In the genomic region with DNA sequence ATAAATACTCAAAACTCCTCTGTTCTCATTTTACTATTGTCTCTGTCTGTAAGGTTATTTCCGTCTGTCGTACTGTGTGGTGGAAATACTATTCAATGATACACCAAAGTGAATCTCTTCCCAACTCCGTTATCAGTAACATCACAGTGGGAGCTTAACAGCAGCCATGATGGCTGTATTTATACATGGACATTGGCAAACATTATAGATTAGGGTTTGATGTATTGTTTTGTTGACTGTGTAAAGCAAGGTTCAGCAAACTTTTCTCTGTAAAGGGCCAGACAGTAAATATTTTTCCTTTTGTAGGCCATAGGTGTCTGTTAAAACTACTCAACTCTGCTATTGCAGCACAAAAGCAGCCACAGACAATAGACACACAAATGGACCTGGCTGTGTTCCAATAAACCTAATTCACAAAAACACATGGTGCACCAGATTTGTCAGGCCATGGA, we compare ENCODE assay signal across 1 cellular context.
TF ChIP-seq lines count a peak whose summit lies in the region.

No MANE protein-coding gene starts in this region.

TF ChIP-seq in HepG2, 621 proteins besides CTCF, POLR2A, EP300 and RAD21 (continued from another document and continues in another):
- TF ChIP-seq, protein P1, sequence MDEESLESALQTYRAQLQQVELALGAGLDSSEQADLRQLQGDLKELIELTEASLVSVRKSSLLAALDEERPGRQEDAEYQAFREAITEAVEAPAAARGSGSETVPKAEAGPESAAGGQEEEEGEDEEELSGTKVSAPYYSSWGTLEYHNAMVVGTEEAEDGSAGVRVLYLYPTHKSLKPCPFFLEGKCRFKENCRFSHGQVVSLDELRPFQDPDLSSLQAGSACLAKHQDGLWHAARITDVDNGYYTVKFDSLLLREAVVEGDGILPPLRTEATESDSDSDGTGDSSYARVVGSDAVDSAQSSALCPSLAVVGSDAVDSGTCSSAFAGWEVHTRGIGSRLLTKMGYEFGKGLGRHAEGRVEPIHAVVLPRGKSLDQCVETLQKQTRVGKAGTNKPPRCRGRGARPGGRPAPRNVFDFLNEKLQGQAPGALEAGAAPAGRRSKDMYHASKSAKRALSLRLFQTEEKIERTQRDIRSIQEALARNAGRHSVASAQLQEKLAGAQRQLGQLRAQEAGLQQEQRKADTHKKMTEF (CRISPR knock-in tag; IDR thresholded peaks at IDR 0.05): peak; percentile 78
- TF ChIP-seq, protein P2, sequence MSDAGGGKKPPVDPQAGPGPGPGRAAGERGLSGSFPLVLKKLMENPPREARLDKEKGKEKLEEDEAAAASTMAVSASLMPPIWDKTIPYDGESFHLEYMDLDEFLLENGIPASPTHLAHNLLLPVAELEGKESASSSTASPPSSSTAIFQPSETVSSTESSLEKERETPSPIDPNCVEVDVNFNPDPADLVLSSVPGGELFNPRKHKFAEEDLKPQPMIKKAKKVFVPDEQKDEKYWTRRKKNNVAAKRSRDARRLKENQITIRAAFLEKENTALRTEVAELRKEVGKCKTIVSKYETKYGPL (CRISPR knock-in tag; IDR thresholded peaks at IDR 0.05): no peak
- TF ChIP-seq IRF2 (CRISPR knock-in tag; IDR thresholded peaks at IDR 0.05): peak; percentile 48; the same call in 1 of the 2 replicates
- no peak for TF ChIP-seq ZSCAN12 (CRISPR knock-in tag; IDR thresholded peaks at IDR 0.05)
- TF ChIP-seq, protein P3, sequence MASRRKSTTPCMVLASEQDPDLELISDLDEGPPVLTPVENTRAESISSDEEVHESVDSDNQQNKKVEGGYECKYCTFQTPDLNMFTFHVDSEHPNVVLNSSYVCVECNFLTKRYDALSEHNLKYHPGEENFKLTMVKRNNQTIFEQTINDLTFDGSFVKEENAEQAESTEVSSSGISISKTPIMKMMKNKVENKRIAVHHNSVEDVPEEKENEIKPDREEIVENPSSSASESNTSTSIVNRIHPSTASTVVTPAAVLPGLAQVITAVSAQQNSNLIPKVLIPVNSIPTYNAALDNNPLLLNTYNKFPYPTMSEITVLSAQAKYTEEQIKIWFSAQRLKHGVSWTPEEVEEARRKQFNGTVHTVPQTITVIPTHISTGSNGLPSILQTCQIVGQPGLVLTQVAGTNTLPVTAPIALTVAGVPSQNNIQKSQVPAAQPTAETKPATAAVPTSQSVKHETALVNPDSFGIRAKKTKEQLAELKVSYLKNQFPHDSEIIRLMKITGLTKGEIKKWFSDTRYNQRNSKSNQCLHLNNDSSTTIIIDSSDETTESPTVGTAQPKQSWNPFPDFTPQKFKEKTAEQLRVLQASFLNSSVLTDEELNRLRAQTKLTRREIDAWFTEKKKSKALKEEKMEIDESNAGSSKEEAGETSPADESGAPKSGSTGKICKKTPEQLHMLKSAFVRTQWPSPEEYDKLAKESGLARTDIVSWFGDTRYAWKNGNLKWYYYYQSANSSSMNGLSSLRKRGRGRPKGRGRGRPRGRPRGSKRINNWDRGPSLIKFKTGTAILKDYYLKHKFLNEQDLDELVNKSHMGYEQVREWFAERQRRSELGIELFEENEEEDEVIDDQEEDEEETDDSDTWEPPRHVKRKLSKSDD (CRISPR knock-in tag; IDR thresholded peaks at IDR 0.05; ENCODE audit: low read depth): no peak
- TF ChIP-seq, protein P4, sequence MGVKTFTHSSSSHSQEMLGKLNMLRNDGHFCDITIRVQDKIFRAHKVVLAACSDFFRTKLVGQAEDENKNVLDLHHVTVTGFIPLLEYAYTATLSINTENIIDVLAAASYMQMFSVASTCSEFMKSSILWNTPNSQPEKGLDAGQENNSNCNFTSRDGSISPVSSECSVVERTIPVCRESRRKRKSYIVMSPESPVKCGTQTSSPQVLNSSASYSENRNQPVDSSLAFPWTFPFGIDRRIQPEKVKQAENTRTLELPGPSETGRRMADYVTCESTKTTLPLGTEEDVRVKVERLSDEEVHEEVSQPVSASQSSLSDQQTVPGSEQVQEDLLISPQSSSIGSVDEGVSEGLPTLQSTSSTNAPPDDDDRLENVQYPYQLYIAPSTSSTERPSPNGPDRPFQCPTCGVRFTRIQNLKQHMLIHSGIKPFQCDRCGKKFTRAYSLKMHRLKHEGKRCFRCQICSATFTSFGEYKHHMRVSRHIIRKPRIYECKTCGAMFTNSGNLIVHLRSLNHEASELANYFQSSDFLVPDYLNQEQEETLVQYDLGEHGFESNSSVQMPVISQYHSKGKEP (CRISPR knock-in tag; IDR thresholded peaks at IDR 0.05): no peak
- TF ChIP-seq SETDB1 (CRISPR knock-in tag; IDR thresholded peaks at IDR 0.05; ENCODE audit: borderline replicate concordance): no peak
- no peak for TF ChIP-seq POLR2AphosphoS5 (IDR thresholded peaks at IDR 0.05; ENCODE audit: low read depth, low read length)
- no peak for TF ChIP-seq XRCC5 (optimal IDR thresholded peaks at IDR 0.05; ENCODE audit: low read length)
- TF ChIP-seq POLR2G (IDR thresholded peaks at IDR 0.05; ENCODE audit: low read depth, low read length): no peak
- TF ChIP-seq CEBPG (CRISPR knock-in tag; IDR thresholded peaks at IDR 0.05): 0 out of 2 replicates have a peak, but pooled peaks have one; percentile 44
- TF ChIP-seq ZNF672 (CRISPR knock-in tag; IDR thresholded peaks at IDR 0.05): no peak
- TF ChIP-seq, protein P5, sequence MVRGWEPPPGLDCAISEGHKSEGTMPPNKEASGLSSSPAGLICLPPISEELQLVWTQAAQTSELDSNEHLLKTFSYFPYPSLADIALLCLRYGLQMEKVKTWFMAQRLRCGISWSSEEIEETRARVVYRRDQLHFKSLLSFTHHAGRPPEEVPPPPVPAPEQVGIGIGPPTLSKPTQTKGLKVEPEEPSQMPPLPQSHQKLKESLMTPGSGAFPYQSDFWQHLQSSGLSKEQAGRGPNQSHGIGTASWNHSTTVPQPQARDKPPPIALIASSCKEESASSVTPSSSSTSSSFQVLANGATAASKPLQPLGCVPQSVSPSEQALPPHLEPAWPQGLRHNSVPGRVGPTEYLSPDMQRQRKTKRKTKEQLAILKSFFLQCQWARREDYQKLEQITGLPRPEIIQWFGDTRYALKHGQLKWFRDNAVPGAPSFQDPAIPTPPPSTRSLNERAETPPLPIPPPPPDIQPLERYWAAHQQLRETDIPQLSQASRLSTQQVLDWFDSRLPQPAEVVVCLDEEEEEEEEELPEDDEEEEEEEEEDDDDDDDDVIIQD (CRISPR knock-in tag; IDR thresholded peaks at IDR 0.05; ENCODE audit: low read depth): no peak
- TF ChIP-seq MAFG (CRISPR knock-in tag; IDR thresholded peaks at IDR 0.05): no peak
- no peak for TF ChIP-seq CREB1 (IDR thresholded peaks at IDR 0.05)
- TF ChIP-seq CREB1 (CRISPR knock-in tag; IDR thresholded peaks at IDR 0.05): 0 out of 2 replicates have a peak, but pooled peaks have one; percentile 39
- no peak for TF ChIP-seq TAF1 (CRISPR knock-in tag; IDR thresholded peaks at IDR 0.05)
- no peak for TF ChIP-seq ZNF383 (CRISPR knock-in tag; IDR thresholded peaks at IDR 0.05; ENCODE audit: borderline replicate concordance)
- TF ChIP-seq YY1 (IDR thresholded peaks at IDR 0.05; ENCODE audit: insufficient read depth, insufficient replicate concordance, low read depth, low read length): no peak
- no peak for TF ChIP-seq SMAD1 (CRISPR knock-in tag; IDR thresholded peaks at IDR 0.05; ENCODE audit: borderline replicate concordance, low read depth)
- TF ChIP-seq ZNF431 (CRISPR knock-in tag; IDR thresholded peaks at IDR 0.05; ENCODE audit: borderline replicate concordance, low read depth): no peak
- peak; percentile 77; the same call in 1 of the 2 replicates for TF ChIP-seq HDAC2 (CRISPR knock-in tag; IDR thresholded peaks at IDR 0.05)
- TF ChIP-seq, protein P6, sequence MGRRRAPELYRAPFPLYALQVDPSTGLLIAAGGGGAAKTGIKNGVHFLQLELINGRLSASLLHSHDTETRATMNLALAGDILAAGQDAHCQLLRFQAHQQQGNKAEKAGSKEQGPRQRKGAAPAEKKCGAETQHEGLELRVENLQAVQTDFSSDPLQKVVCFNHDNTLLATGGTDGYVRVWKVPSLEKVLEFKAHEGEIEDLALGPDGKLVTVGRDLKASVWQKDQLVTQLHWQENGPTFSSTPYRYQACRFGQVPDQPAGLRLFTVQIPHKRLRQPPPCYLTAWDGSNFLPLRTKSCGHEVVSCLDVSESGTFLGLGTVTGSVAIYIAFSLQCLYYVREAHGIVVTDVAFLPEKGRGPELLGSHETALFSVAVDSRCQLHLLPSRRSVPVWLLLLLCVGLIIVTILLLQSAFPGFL (CRISPR knock-in tag; IDR thresholded peaks at IDR 0.05): no peak
- no peak for TF ChIP-seq SOX6 (IDR thresholded peaks at IDR 0.05)
- peak; percentile 93 for TF ChIP-seq SOX6 (CRISPR knock-in tag; IDR thresholded peaks at IDR 0.05)
- TF ChIP-seq ZNF644 (CRISPR knock-in tag; IDR thresholded peaks at IDR 0.05; ENCODE audit: low read depth): no peak
- no peak for TF ChIP-seq MEIS1 (CRISPR knock-in tag; IDR thresholded peaks at IDR 0.05; ENCODE audit: borderline replicate concordance)
- TF ChIP-seq, protein P7, sequence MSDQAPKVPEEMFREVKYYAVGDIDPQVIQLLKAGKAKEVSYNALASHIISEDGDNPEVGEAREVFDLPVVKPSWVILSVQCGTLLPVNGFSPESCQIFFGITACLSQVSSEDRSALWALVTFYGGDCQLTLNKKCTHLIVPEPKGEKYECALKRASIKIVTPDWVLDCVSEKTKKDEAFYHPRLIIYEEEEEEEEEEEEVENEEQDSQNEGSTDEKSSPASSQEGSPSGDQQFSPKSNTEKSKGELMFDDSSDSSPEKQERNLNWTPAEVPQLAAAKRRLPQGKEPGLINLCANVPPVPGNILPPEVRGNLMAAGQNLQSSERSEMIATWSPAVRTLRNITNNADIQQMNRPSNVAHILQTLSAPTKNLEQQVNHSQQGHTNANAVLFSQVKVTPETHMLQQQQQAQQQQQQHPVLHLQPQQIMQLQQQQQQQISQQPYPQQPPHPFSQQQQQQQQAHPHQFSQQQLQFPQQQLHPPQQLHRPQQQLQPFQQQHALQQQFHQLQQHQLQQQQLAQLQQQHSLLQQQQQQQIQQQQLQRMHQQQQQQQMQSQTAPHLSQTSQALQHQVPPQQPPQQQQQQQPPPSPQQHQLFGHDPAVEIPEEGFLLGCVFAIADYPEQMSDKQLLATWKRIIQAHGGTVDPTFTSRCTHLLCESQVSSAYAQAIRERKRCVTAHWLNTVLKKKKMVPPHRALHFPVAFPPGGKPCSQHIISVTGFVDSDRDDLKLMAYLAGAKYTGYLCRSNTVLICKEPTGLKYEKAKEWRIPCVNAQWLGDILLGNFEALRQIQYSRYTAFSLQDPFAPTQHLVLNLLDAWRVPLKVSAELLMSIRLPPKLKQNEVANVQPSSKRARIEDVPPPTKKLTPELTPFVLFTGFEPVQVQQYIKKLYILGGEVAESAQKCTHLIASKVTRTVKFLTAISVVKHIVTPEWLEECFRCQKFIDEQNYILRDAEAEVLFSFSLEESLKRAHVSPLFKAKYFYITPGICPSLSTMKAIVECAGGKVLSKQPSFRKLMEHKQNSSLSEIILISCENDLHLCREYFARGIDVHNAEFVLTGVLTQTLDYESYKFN (CRISPR knock-in tag; conservative IDR thresholded peaks at IDR 0.05): peak; percentile 77
- TF ChIP-seq, protein P8, sequence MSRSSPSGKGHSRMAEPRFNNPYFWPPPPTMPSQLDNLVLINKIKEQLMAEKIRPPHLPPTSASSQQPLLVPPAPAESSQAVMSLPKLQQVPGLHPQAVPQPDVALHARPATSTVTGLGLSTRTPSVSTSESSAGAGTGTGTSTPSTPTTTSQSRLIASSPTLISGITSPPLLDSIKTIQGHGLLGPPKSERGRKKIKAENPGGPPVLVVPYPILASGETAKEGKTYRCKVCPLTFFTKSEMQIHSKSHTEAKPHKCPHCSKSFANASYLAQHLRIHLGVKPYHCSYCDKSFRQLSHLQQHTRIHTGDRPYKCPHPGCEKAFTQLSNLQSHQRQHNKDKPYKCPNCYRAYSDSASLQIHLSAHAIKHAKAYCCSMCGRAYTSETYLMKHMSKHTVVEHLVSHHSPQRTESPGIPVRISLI (CRISPR knock-in tag; IDR thresholded peaks at IDR 0.05; ENCODE audit: borderline replicate concordance): no peak
- no peak for TF ChIP-seq ZNF430 (CRISPR knock-in tag; IDR thresholded peaks at IDR 0.05)
- no peak for TF ChIP-seq AGO1 (IDR thresholded peaks at IDR 0.05; ENCODE audit: low read depth, low read length, poor library complexity, severe bottlenecking)
- TF ChIP-seq, protein P9, sequence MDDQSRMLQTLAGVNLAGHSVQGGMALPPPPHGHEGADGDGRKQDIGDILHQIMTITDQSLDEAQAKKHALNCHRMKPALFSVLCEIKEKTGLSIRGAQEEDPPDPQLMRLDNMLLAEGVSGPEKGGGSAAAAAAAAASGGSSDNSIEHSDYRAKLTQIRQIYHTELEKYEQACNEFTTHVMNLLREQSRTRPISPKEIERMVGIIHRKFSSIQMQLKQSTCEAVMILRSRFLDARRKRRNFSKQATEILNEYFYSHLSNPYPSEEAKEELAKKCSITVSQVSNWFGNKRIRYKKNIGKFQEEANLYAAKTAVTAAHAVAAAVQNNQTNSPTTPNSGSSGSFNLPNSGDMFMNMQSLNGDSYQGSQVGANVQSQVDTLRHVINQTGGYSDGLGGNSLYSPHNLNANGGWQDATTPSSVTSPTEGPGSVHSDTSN (CRISPR knock-in tag; IDR thresholded peaks at IDR 0.05; ENCODE audit: borderline replicate concordance): no peak
- TF ChIP-seq SP5 (CRISPR knock-in tag; IDR thresholded peaks at IDR 0.05; ENCODE audit: borderline replicate concordance, low read depth): no peak
- no peak for TF ChIP-seq SIX4 (CRISPR knock-in tag; IDR thresholded peaks at IDR 0.05)
- TF ChIP-seq, protein P10, sequence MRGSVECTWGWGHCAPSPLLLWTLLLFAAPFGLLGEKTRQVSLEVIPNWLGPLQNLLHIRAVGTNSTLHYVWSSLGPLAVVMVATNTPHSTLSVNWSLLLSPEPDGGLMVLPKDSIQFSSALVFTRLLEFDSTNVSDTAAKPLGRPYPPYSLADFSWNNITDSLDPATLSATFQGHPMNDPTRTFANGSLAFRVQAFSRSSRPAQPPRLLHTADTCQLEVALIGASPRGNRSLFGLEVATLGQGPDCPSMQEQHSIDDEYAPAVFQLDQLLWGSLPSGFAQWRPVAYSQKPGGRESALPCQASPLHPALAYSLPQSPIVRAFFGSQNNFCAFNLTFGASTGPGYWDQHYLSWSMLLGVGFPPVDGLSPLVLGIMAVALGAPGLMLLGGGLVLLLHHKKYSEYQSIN (CRISPR knock-in tag; IDR thresholded peaks at IDR 0.05; ENCODE audit: borderline replicate concordance): no peak
- TF ChIP-seq ZNF788 (CRISPR knock-in tag; IDR thresholded peaks at IDR 0.05; ENCODE audit: borderline replicate concordance): no peak
- TF ChIP-seq NR2F6 (IDR thresholded peaks at IDR 0.05): peak; percentile 60
- TF ChIP-seq NR2F6 (CRISPR knock-in tag; IDR thresholded peaks at IDR 0.05): peak; percentile 51; the same call in 1 of the 2 replicates
- TF ChIP-seq ZNF781 (CRISPR knock-in tag; IDR thresholded peaks at IDR 0.05; ENCODE audit: borderline replicate concordance, not compliant biosample characterization): no peak
- TF ChIP-seq JUNB (CRISPR knock-in tag; IDR thresholded peaks at IDR 0.05; ENCODE audit: borderline replicate concordance): no peak
- no peak for TF ChIP-seq SMAD3 (CRISPR knock-in tag; IDR thresholded peaks at IDR 0.05)
- TF ChIP-seq FOXO1 (CRISPR knock-in tag; IDR thresholded peaks at IDR 0.05): peak; percentile 65; the same call in 1 of the 2 replicates
- TF ChIP-seq, protein P11, sequence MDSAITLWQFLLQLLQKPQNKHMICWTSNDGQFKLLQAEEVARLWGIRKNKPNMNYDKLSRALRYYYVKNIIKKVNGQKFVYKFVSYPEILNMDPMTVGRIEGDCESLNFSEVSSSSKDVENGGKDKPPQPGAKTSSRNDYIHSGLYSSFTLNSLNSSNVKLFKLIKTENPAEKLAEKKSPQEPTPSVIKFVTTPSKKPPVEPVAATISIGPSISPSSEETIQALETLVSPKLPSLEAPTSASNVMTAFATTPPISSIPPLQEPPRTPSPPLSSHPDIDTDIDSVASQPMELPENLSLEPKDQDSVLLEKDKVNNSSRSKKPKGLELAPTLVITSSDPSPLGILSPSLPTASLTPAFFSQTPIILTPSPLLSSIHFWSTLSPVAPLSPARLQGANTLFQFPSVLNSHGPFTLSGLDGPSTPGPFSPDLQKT (CRISPR knock-in tag; IDR thresholded peaks at IDR 0.05; ENCODE audit: borderline replicate concordance): no peak
- peak in 1 of 2 experiments; percentile 19; a peak in 1 of 4 replicates for TF ChIP-seq KLF16 (CRISPR knock-in tag; IDR thresholded peaks at IDR 0.05)
- no peak for TF ChIP-seq SUZ12 (IDR thresholded peaks at IDR 0.05; ENCODE audit: low read depth, low read length)
- TF ChIP-seq PRPF4 (IDR thresholded peaks at IDR 0.05; ENCODE audit: low read depth, low read length, poor library complexity, severe bottlenecking): no peak
